12 cellular contexts compared by ENCODE assay signal in the genomic region with DNA sequence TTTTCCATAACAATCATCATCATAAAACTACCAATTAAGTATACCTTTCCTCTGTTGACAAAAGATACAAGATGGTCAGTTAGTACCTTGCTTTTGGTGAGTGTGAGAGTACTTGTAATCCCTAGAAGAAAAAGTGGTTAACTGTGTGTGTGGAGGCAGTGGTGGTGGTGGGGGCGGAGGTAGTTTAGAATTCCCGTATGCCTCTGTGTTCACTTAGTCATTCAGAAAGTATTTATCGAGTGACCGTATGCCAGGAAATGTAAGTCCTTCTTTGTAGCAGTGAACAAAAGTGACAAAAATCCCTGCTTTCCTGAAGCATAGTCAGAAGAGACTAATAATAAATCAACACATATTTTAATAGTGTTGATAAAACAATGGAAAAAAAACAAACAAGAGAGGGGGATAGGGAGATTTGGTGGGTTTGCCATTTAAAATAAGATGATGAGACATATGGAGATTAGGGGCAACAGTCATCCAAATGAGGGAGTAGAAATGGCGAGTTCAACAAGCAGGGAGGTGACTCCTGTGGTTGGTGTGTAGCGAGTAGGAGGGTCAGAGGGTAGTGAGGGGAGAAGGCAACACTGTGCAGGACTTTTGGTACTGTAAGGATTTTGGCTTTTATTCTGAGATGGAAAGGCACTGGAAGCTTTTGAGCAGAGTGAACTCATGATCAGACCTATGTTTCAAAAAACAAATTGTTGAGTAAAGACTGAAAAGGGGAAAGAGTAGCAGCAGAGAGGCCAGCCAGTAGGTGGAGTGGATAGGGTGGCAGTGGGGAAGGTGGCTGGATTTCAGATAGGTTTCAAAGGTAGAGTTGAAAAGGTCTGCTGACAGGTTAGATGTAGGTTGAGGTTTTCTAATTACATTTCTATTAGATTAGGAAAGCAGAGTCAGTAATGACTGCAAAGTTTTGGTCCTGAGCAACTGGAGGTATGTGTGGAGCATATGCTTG. TPM values are rescaled to one million over a fixed set of nuclear protein-coding genes. Genes with fewer than 3 reads are reported as not detected.
DNase-seq lines count a peak whose midpoint lies in the region; ATAC-seq, FAIRE-seq and TF ChIP-seq lines count a peak whose summit lies in the region.
"Had no signal": no experiment of that assay in that cellular context is flagged by ENCODE, and none has a peak within 500 bp of the region (broad histone marks: within the 10 kb centered on the region; RNA-seq: fewer than 3 reads in every experiment).

No MANE protein-coding gene starts in this region.

- H3K4me3 ChIP-seq in GM12865 (ENCODE audit: low read depth, low read length) (no peak overlapping the region), cardiac fibroblast (replicated peaks in 1 of 2; ENCODE audit: low read depth in 2 of 2, low read length in 2 of 2) (no peak overlapping the region), pancreas (no peak overlapping the region)
- H3K4me3 ChIP-seq: body of pancreas, upper lobe of left lung had no signal

- intact Hi-C loops in pancreas (cut with DNase I): no loop called here
- intact Hi-C loops in head of caudate nucleus (cut with DNase I): no loop called here

- ATAC-seq in pancreas: peak in 3 of 4 donors; percentile 42 to 53 (median 46)
- no peak for ATAC-seq in HG03457 (IDR thresholded peaks at IDR 0.05; ENCODE audit: unreplicated experiment)
- ATAC-seq in GM18870 (IDR thresholded peaks at IDR 0.05; ENCODE audit: unreplicated experiment): no peak
- ATAC-seq: body of pancreas had no signal

- H3K27me3 ChIP-seq in pancreas: no peaks in the 10 kb centered on the region
- H3K27me3 ChIP-seq: body of pancreas, upper lobe of left lung had no signal

- no peak for FAIRE-seq in pancreas (lab: Jason Lieb, UNC)

- no peaks in the 10 kb centered on the region for H3K4me1 ChIP-seq in pancreas
- H3K4me1 ChIP-seq: body of pancreas, upper lobe of left lung had no signal

- no peaks in the 10 kb centered on the region for H3K36me3 ChIP-seq in pancreas

- H3K9me3 ChIP-seq in pancreas: no peaks in the 10 kb centered on the region
- H3K9me3 ChIP-seq: body of pancreas, upper lobe of left lung had no signal

- 73 to 75% methylated on average over 6 of the region's 6 CpGs for WGBS in pancreas, 2 donors

- no peak overlapping the region for H3K27ac ChIP-seq in pancreas
- H3K27ac ChIP-seq: body of pancreas, upper lobe of left lung, WERI-Rb-1 had no signal

- DNase-seq in GM12865 (ENCODE audit: low read depth): peak; percentile 13
- peak; percentile 60 for DNase-seq in HK-2 (ENCODE audit: unreplicated experiment)
- peak; percentile 80 to 92 for DNase-seq in cardiac fibroblast (ENCODE audit: low read depth in 2 of 2)
- DNase-seq in pancreas: no peak
- DNase-seq in head of caudate nucleus: no peak
- no peak for DNase-seq in NCI-H146 (lab: John Stamatoyannopoulos, UW)
- DNase-seq: body of pancreas, NCI-H526, upper lobe of left lung, WERI-Rb-1 had no signal

- TF ChIP-seq CTCF in GM12865 (IDR thresholded peaks at IDR 0.05; ENCODE audit: insufficient read depth, low read depth, low read length, missing control alignments): no peak
- TF ChIP-seq CTCF in cardiac fibroblast (IDR thresholded peaks at IDR 0.05; ENCODE audit: low read depth, low read length): no peak
- TF ChIP-seq CTCF in pancreas (IDR thresholded peaks at IDR 0.05): no peak

RNA-seq across cellular contexts. Expression of gene SIM1, which starts 40.3 kb away (rescaled TPM):
- 1 to 10 TPM; 3.1 to 6.0 (median 4.1) TPM for total RNA-seq in pancreas
- 1 to 10 TPM; 1.5 to 4.5 TPM for polyA plus RNA-seq in pancreas
- total RNA-seq: upper lobe of left lung had no signal

Comparison
In these comparisons a context has a peak if more than half of its experiments do, and no peak if none do; other contexts are left out.
1. DNase-seq: peak in GM12865 (single experiment), HK-2 (single experiment) and cardiac fibroblast (2 of 2); none in pancreas (0 of 6), head of caudate nucleus (0 of 42) and NCI-H146 (single experiment).
2. ATAC-seq: peak in pancreas (3 of 4); none in HG03457 (single experiment) and GM18870 (single experiment).